In the genomic region with DNA sequence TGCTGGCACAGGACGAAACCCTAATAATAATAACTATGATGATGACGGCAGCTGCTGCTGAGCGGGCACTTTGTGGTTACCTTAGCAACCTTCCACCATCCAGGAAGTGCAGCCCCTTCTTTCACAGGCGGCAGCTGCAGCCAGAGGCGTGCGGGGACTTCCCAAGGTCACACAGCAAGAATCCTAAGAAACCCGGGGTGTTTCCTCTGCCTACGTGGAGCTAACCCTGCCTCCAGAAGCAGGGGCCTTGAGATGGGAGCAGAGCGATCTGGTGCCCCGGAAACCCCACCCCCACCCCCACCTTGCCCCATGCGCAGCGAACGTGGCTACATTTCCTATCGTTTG, we compare ENCODE assay signal across 1 cellular context.
TF ChIP-seq lines count a peak whose summit lies in the region.

No MANE protein-coding gene starts in this region.

TF ChIP-seq in endothelial cell of umbilical vein, 7 proteins besides CTCF, POLR2A, EP300 and RAD21:
- TF ChIP-seq EZH2 (IDR thresholded peaks at IDR 0.05; ENCODE audit: borderline replicate concordance, low read depth, low read length, severe bottlenecking) (no peak), FOS (IDR thresholded peaks at IDR 0.05; ENCODE audit: borderline replicate concordance, insufficient read depth, low read length) (no peak), GATA2 (IDR thresholded peaks at IDR 0.05; ENCODE audit: insufficient read depth, insufficient read length, low read depth, low read length) (no peak), POLR2AphosphoS5 (IDR thresholded peaks at IDR 0.05; ENCODE audit: insufficient read depth, low read depth, low read length) (no peak), JUN (IDR thresholded peaks at IDR 0.05; ENCODE audit: borderline replicate concordance, insufficient read depth, insufficient read length, low read depth) (no peak), MAX (IDR thresholded peaks at IDR 0.05; ENCODE audit: insufficient read depth, insufficient read length) (no peak), MYC (IDR thresholded peaks at IDR 0.05; ENCODE audit: low read depth, low read length) (no peak)
